Comparison of ENCODE assay signal across 22 cellular contexts in genomic region chr14:104609666-104610065, GRCh38. TPM values are rescaled to one million over a fixed set of nuclear protein-coding genes. Genes with fewer than 3 reads are reported as not detected.
"Had no signal": no experiment of that assay in that cellular context is flagged by ENCODE, and none has a peak within 500 bp of the region (broad histone marks: within the 10 kb centered on the region; RNA-seq: fewer than 3 reads in every experiment).

No MANE protein-coding gene starts in this region.

- H3K36me3 ChIP-seq: MG63 had no signal

- H3K9me3 ChIP-seq: MG63, SK-N-SH had no signal

- DNase-seq: Karpas-422, KBM-7, MG63, NCI-H1092, NCI-H1105 treated with DMSO at 0.1 percent for 48 hours, NCI-H1417 treated with DMSO at 0.1 percent for 48 hours, NCI-H146, NCI-H1694 treated with DMSO at 0.1 percent for 48 hours, NCI-H1930, NCI-H2081 treated with DMSO at 0.1 percent for 48 hours, NCI-H2171, NCI-H226, NCI-H446, NCI-H510A, NCI-H524 treated with DMSO at 0.1 percent for 48 hours, NCI-H69, NCI-H774, RPMI8226, SHP77, SK-N-SH had no signal

- H3K9ac ChIP-seq: SK-N-SH had no signal

- H3K4me3 ChIP-seq: MG63 had no signal

RNA-seq across cellular contexts. Expression of gene TMEM179, which starts 5.1 kb away (rescaled TPM):
- total RNA-seq: HT-29 had no signal

RNA-seq across cellular contexts. Expression of gene C14orf180, which starts 30.1 kb away (rescaled TPM):
- total RNA-seq: SK-MEL-5 had no signal
- polyA plus RNA-seq: SK-N-SH had no signal
